ENCODE assay signal across 18 cellular contexts in the genomic region with DNA sequence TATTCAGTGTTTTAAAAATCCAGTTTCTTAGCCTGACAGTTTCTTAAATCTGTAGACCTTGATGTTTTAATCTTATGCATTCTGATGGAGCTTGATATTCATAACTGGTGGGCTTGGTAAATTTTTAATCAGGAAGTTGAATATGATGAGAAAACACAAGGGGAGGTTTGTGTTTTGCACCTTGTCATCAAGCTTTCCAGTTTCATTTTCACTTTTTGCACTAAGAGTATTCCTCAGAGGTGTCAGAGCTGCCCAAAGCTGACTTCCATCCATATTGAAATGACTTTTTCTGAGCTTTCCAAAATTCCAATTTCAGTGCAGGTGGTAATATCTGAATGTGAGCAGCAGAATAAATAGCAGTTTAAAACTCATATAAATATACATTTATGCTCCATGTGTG.
DNase-seq lines count a peak whose midpoint lies in the region; ATAC-seq and TF ChIP-seq lines count a peak whose summit lies in the region.
"Had no signal": no experiment of that assay in that cellular context is flagged by ENCODE, and none has a peak within 500 bp of the region (broad histone marks: within the 10 kb centered on the region; RNA-seq: fewer than 3 reads in every experiment).

No MANE protein-coding gene starts in this region.

- H3K36me3 ChIP-seq in BLaER1 (no peaks in the 10 kb centered on the region), MM.1S (replicated peaks; ENCODE audit: insufficient read depth, low read length) (no peaks in the 10 kb centered on the region)
- H3K36me3 ChIP-seq: SJCRH30 had no signal

- H3K4me2 ChIP-seq in BLaER1 (peak overlapping the region; percentile 59), MM.1S (ENCODE audit: low read depth, low read length) (peak overlapping the region; percentile 71)
- H3K4me2 ChIP-seq: A549 had no signal

- no peaks in the 10 kb centered on the region for H3K79me2 ChIP-seq in MM.1S (ENCODE audit: low read length)

- H4K20me1 ChIP-seq in BLaER1 = no peaks in the 10 kb centered on the region
- no peaks in the 10 kb centered on the region for H4K20me1 ChIP-seq in MM.1S (ENCODE audit: insufficient read depth, low read length)

- no peak overlapping the region for H3K9ac ChIP-seq in BLaER1
- H3K9ac ChIP-seq in MM.1S (ENCODE audit: low read length) = peak overlapping the region; percentile 19; the same call in 1 of the 2 replicates

- H3K4me1 ChIP-seq in BLaER1 = peaks cover 13% of the 10 kb centered on the region
- H3K4me1 ChIP-seq in MM.1S (ENCODE audit: low read length) = no peaks in the 10 kb centered on the region
- H3K4me1 ChIP-seq: A549, SJCRH30 had no signal

- no peaks in the 10 kb centered on the region for H3K9me3 ChIP-seq in BLaER1
- no peaks in the 10 kb centered on the region for H3K9me3 ChIP-seq in MM.1S (replicated peaks; ENCODE audit: insufficient read depth, low read length)
- H3K9me3 ChIP-seq: A549 had no signal

- H3K9me2 ChIP-seq in MM.1S (replicated peaks; ENCODE audit: insufficient read depth, low read length) = no peaks in the 10 kb centered on the region

- in situ Hi-C loops in GM13976 (cut with MboI; ENCODE audit: low sequenced_read_pairs, unreplicated experiment) = no loop called here

- H2AFZ ChIP-seq in MM.1S (ENCODE audit: low read length) = peak overlapping the region; percentile 91

- ATAC-seq in HG03025 (IDR thresholded peaks at IDR 0.05; ENCODE audit: low FRiP score, unreplicated experiment) = no peak
- ATAC-seq: A549, K562, T-helper 17 cell had no signal

- no peaks in the 10 kb centered on the region for H3K27me3 ChIP-seq in BLaER1
- H3K27me3 ChIP-seq in MM.1S (replicated peaks; ENCODE audit: insufficient read depth, low read length) = no peaks in the 10 kb centered on the region
- H3K27me3 ChIP-seq: SJCRH30 had no signal

- peak; percentile 11 for DNase-seq in GM13976 (ENCODE audit: low spot score)
- peak; percentile 67 for DNase-seq in MM.1S
- DNase-seq in kidney glomerular epithelial cell (lab: John Stamatoyannopoulos, UW) = peak; percentile 4
- DNase-seq in NCI-H2029 (lab: John Stamatoyannopoulos, UW) = no peak
- no peak for DNase-seq in SHP77 (lab: John Stamatoyannopoulos, UW)
- no peak for DNase-seq in dermis blood vessel endothelial cell
- DNase-seq: COR-L47, HCEC 1CT, NCI-H1092, NCI-H146, NCI-H510A treated with DMSO at 0.1 percent for 48 hours, SJCRH30, T-helper 17 cell had no signal

- no peak for TF ChIP-seq CTCF in GM13976 (IDR thresholded peaks at IDR 0.05; ENCODE audit: borderline replicate concordance, control extremely low read depth, extremely low read depth, insufficient read depth, missing control alignments)
- TF ChIP-seq CTCF in MM.1S (IDR thresholded peaks at IDR 0.05; ENCODE audit: low read length) = no peak

- no peaks in the 10 kb centered on the region for H3F3A ChIP-seq in MM.1S (ENCODE audit: insufficient read depth, low read length)

- no peak overlapping the region for H3K4me3 ChIP-seq in BLaER1
- peak overlapping the region; percentile 33 for H3K4me3 ChIP-seq in MM.1S (ENCODE audit: low read length)
- H3K4me3 ChIP-seq: A549, K562, SJCRH30 had no signal

- H3K27ac ChIP-seq in BLaER1 = no peak overlapping the region
- no peak overlapping the region for H3K27ac ChIP-seq in MM.1S (ENCODE audit: low read length)
- H3K27ac ChIP-seq: A549, RWPE1, SJCRH30 had no signal

Comparison
In these comparisons a context has a peak if more than half of its experiments do, and no peak if none do; other contexts are left out.
1. DNase-seq: peak in GM13976 (single experiment), MM.1S (single experiment) and kidney glomerular epithelial cell (single experiment); none in NCI-H2029 (single experiment), SHP77 (0 of 2) and dermis blood vessel endothelial cell (single experiment).